28 cellular contexts compared by ENCODE assay signal in genomic region chr14:90651976-90652560, GRCh38.
"Had no signal": no experiment of that assay in that cellular context is flagged by ENCODE, and none has a peak within 500 bp of the region (broad histone marks: within the 10 kb centered on the region; RNA-seq: fewer than 3 reads in every experiment).

No MANE protein-coding gene starts in this region.

- H3K9me3 ChIP-seq: body of pancreas, heart left ventricle, lower lobe of right lung, pancreas, prostate gland, stomach, suprapubic skin had no signal

- H3K27me3 ChIP-seq: body of pancreas, cardiac muscle cell, heart left ventricle, pancreas, stomach, suprapubic skin had no signal

- H3K4me3 Mint-ChIP-seq: activated naive CD8-positive, alpha-beta T cell; neural crest cell; stimulated activated naive B cell treated with anti-CD40 and anti-IgM and Interleukin-4, amounts not matched to agents 10 μg/mL and 1 μg/mL and 100 μg/mL, for 72 hours had no signal

- DNase-seq: activated CD4-positive, alpha-beta T cell treated with anti-CD3 and anti-CD28 coated beads for 4 hours; activated CD4-positive, alpha-beta T cell treated with anti-CD3 and anti-CD28 coated beads, Interleukin-2, amount 50 U/mL, for 4 hours; activated CD8-positive, alpha-beta memory T cell treated with anti-CD3 and anti-CD28 coated beads for 24 hours; activated effector memory CD4-positive, alpha-beta T cell treated with Interleukin-2 at 50 U/mL for 16 hours; activated naive CD4-positive, alpha-beta T cell treated with Interleukin-2 at 50 U/mL for 16 hours; aorta; body of pancreas; cortex of kidney; foreskin fibroblast; heart left ventricle; lower lobe of right lung; mesenchymal stem cell; pancreas; retina; small intestine; stimulated activated CD4-positive, alpha-beta T cell treated with anti-CD3 and anti-CD28 coated beads, Interleukin-1b, Interleukin-23, amount 100 ng/mL, for 48 hours; stimulated activated CD4-positive, alpha-beta T cell treated with anti-CD3 and anti-CD28 coated beads, Interleukin-4, amount 100 ng/mL, for 4 hours; stimulated activated CD8-positive, alpha-beta memory T cell treated with anti-CD3 and anti-CD28 coated beads, Interleukin-4, amount 100 ng/mL, for 48 hours; stimulated activated naive B cell treated with anti-CD40 and anti-IgM and Interleukin-4, amounts not matched to agents 10 μg/mL and 1 μg/mL and 100 μg/mL, for 72 hours; stomach; trophoblast cell had no signal

- ATAC-seq: body of pancreas; heart left ventricle; left lobe of liver; lower lobe of right lung; sciatic nerve; stimulated activated naive B cell treated with anti-CD40 and anti-IgM and Interleukin-4, amounts not matched to agents 10 μg/mL and 1 μg/mL and 100 μg/mL, for 72 hours had no signal

- H3K27ac ChIP-seq: body of pancreas, cardiac muscle cell, lower lobe of right lung, pancreas, prostate gland, suprapubic skin had no signal

- H3K9me3 Mint-ChIP-seq: neural crest cell; stimulated activated naive B cell treated with anti-CD40 and anti-IgM and Interleukin-4, amounts not matched to agents 10 μg/mL and 1 μg/mL and 100 μg/mL, for 72 hours had no signal

- H3K4me1 ChIP-seq: body of pancreas, pancreas, prostate gland, suprapubic skin had no signal

- H3K36me3 Mint-ChIP-seq: stimulated activated naive B cell treated with anti-CD40 and anti-IgM and Interleukin-4, amounts not matched to agents 10 μg/mL and 1 μg/mL and 100 μg/mL, for 72 hours had no signal

- H3K4me1 Mint-ChIP-seq: stimulated activated naive B cell treated with anti-CD40 and anti-IgM and Interleukin-4, amounts not matched to agents 10 μg/mL and 1 μg/mL and 100 μg/mL, for 72 hours had no signal

- H3K27me3 Mint-ChIP-seq: activated naive CD8-positive, alpha-beta T cell; stimulated activated naive B cell treated with anti-CD40 and anti-IgM and Interleukin-4, amounts not matched to agents 10 μg/mL and 1 μg/mL and 100 μg/mL, for 72 hours had no signal

- H3K4me3 ChIP-seq: body of pancreas, cardiac muscle cell, heart left ventricle, lower lobe of right lung, pancreas, prostate gland, stomach, suprapubic skin had no signal

- H3K27ac Mint-ChIP-seq: activated naive CD8-positive, alpha-beta T cell; stimulated activated naive B cell treated with anti-CD40 and anti-IgM and Interleukin-4, amounts not matched to agents 10 μg/mL and 1 μg/mL and 100 μg/mL, for 72 hours had no signal

- H3K36me3 ChIP-seq: cardiac muscle cell, prostate gland had no signal
